ENCODE assay signal across 11 cellular contexts in the genomic region with DNA sequence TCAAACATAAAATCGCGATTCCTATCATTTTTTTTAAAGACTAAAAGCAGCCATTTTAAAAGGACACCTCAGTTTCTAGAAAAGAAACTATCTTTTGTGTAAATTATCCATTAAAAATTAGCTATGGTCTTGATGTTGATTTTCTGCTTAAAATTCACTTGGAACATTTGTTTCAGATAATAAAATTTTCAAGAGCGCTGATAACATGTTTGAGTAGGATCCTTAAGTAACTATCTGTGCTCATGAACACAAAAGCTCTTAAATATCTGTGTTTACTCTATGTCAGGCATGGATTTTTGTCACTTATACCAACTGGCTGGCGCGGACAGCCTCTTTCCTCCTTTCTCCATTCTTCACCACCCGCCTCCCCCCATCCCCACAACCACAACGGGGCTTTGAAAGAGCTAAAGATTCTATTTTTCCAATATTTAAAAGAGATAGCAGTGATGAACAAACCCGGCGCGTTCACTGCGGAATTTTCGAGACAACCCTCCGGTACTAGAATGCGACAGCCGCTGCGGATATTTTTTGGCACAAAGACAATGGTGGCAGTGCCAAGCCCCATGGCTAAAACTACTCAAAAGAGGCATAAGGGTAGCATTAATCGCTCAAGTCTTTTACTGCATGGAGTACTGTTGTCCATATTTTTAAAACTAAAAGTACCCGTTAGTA.
DNase-seq lines count a peak whose midpoint lies in the region; ATAC-seq, FAIRE-seq and TF ChIP-seq lines count a peak whose summit lies in the region.
"Had no signal": no experiment of that assay in that cellular context is flagged by ENCODE, and none has a peak within 500 bp of the region (broad histone marks: within the 10 kb centered on the region; RNA-seq: fewer than 3 reads in every experiment).

No MANE protein-coding gene starts in this region.

- no peak overlapping the region for H3K4me3 ChIP-seq in A549
- peak overlapping the region; percentile 37 for H3K4me3 ChIP-seq in WI38 (ENCODE audit: low read depth, low read length)
- peak overlapping the region; percentile 12 for H3K4me3 ChIP-seq in lower lobe of right lung
- H3K4me3 ChIP-seq: GM12878 had no signal

- H3K4me2 ChIP-seq in A549 = peak overlapping the region; percentile 69

- ATAC-seq in A549 = no peak
- no peak for ATAC-seq in lower lobe of right lung
- no peak for ATAC-seq in GM21723 (IDR thresholded peaks at IDR 0.05; ENCODE audit: unreplicated experiment)

- no peak for TF ChIP-seq RAD21 in A549 (conservative IDR thresholded peaks at IDR 0.05 in 1 of 2, IDR thresholded peaks at IDR 0.05 in 1 of 2)

- CTCF ChIA-PET in A549 (lab: Yijun Ruan, JAX) = interaction anchor here (0.7 kb wide), 1 partner anchor 1097 kb away, joined by 3 read pairs; no protein-coding TSS in a partner anchor

- TF ChIP-seq CTCF in A549 (IDR thresholded peaks at IDR 0.05) (no peak), WI38 (IDR thresholded peaks at IDR 0.05; ENCODE audit: low read depth, low read length) (no peak), lower lobe of right lung (IDR thresholded peaks at IDR 0.05) (no peak)

- 75% methylated on average over 18 of the region's 18 CpGs for WGBS in A549 (ENCODE audit: missing lambda C conversion rate)

- H3K9me3 ChIP-seq in A549 (no peaks in the 10 kb centered on the region), lower lobe of right lung (no peaks in the 10 kb centered on the region)

- H3K27ac ChIP-seq in A549 = peak overlapping the region in 1 of 2 experiments; percentile 50; a peak in 1 of 6 replicates
- no peak overlapping the region for H3K27ac ChIP-seq in lower lobe of right lung

- no peak for DNase-seq in A549 (ENCODE audit: low read depth in 1 of 2, low spot score in 1 of 2)
- DNase-seq in NCI-H128 (lab: John Stamatoyannopoulos, UW; ENCODE audit: unreplicated experiment) = peak; percentile 73
- DNase-seq in lower lobe of right lung = no peak
- no peak for DNase-seq in HK-2 (ENCODE audit: unreplicated experiment)
- DNase-seq in activated CD4-positive, alpha-beta T cell treated with anti-CD3 and anti-CD28 coated beads, Interleukin-2, amount 50 U/mL, for 48 hours = no peak
- DNase-seq in AG08395 (ENCODE audit: low spot score) = no peak
- DNase-seq: naive B cell; NK-92 treated with Interleukin-12 subunit alpha and Interleukin-12 subunit beta, amount 100 ng/mL, for 24 hours had no signal

- no peaks in the 10 kb centered on the region for H3K36me3 ChIP-seq in lower lobe of right lung

- intact Hi-C loops in lower lobe of right lung (cut with DNase I) = no loop called here

- FAIRE-seq in A549 (lab: Jason Lieb, UNC) = no peak
- FAIRE-seq: GM12878 had no signal

- no peak for TF ChIP-seq POLR2A in A549 (IDR thresholded peaks at IDR 0.05; ENCODE audit: low read length)

- H3K4me1 ChIP-seq in A549 = peaks cover 24% of the 10 kb centered on the region
- H3K4me1 ChIP-seq in lower lobe of right lung = peaks cover 10% of the 10 kb centered on the region

- POLR2A ChIA-PET in A549 (lab: Yijun Ruan, JAX) = no interaction called here

- H3K27me3 ChIP-seq in lower lobe of right lung (ENCODE audit: low read depth) = no peaks in the 10 kb centered on the region

- no peak for TF ChIP-seq EP300 in A549 (IDR thresholded peaks at IDR 0.05)

TF ChIP-seq in A549, 52 proteins besides CTCF, POLR2A, EP300 and RAD21:
- TF ChIP-seq KDM1A (IDR thresholded peaks at IDR 0.05; ENCODE audit: low read depth) = no peak
- TF ChIP-seq, protein P1, sequence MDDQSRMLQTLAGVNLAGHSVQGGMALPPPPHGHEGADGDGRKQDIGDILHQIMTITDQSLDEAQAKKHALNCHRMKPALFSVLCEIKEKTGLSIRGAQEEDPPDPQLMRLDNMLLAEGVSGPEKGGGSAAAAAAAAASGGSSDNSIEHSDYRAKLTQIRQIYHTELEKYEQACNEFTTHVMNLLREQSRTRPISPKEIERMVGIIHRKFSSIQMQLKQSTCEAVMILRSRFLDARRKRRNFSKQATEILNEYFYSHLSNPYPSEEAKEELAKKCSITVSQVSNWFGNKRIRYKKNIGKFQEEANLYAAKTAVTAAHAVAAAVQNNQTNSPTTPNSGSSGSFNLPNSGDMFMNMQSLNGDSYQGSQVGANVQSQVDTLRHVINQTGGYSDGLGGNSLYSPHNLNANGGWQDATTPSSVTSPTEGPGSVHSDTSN (IDR thresholded peaks at IDR 0.05) = no peak
- no peak for TF ChIP-seq MAZ (IDR thresholded peaks at IDR 0.05; ENCODE audit: borderline replicate concordance, low read depth, low read length)
- TF ChIP-seq ZNF302 (CRISPR knock-in tag; IDR thresholded peaks at IDR 0.05) = no peak
- no peak for TF ChIP-seq NR3C1 (IDR thresholded peaks at IDR 0.05)
- TF ChIP-seq MYC (IDR thresholded peaks at IDR 0.05; ENCODE audit: borderline replicate concordance, low read length) = no peak
- no peak for TF ChIP-seq EHF (CRISPR knock-in tag; IDR thresholded peaks at IDR 0.05)
- TF ChIP-seq MAFK (IDR thresholded peaks at IDR 0.05; ENCODE audit: partially characterized antibody) = no peak
- no peak for TF ChIP-seq BHLHE40 (IDR thresholded peaks at IDR 0.05; ENCODE audit: low read depth, low read length)
- TF ChIP-seq, protein P2, sequence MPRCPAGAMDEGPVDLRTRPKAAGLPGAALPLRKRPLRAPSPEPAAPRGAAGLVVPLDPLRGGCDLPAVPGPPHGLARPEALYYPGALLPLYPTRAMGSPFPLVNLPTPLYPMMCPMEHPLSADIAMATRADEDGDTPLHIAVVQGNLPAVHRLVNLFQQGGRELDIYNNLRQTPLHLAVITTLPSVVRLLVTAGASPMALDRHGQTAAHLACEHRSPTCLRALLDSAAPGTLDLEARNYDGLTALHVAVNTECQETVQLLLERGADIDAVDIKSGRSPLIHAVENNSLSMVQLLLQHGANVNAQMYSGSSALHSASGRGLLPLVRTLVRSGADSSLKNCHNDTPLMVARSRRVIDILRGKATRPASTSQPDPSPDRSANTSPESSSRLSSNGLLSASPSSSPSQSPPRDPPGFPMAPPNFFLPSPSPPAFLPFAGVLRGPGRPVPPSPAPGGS (IDR thresholded peaks at IDR 0.05) = no peak
- TF ChIP-seq CBX8 (IDR thresholded peaks at IDR 0.05) = no peak
- no peak for TF ChIP-seq TP53 (CRISPR knock-in tag; IDR thresholded peaks at IDR 0.05)
